Comparison of ENCODE assay signal across 8 cellular contexts in the genomic region with DNA sequence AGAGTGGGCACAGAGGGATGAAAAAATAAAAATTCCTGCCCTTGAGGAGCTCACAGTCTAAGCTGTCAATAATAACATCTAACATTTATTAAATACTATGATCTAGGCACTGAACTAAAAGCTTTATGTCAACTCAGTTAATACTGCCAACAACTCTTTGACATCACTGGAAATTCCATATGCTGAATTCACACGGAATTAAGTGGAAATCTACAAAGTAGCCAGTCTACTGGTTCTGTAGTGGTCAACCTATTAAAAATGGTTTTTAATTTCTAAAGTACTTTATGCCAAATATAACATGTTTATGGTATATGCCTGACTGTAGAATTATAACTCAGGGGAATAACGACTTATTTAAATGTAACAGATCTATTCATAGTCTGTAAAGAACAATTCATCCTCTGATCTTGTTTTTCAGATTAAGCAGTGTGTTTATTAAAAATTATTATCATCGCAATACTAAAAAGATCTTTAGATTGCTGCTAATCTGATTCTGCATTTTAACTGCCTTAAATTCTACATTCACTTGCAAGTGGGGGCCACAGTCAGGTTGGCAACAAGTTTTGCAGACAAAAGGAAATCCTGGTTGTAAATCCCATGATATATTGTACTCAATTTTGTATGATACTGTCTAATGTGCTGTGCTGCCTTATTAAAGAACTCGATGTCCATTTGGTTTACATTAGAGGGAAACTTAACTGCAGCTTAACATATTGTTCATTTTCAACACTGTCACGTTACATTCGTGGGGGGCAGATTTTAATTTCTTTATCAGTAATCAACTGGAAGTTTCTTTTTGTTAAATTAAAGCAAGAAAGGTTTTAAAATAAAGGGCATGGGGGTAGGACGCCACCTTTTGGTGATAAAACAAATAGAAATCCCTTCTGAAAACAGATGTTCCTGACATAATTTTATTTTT. TPM values are rescaled to one million over a fixed set of nuclear protein-coding genes. Genes with fewer than 3 reads are reported as not detected.
DNase-seq lines count a peak whose midpoint lies in the region; ATAC-seq and TF ChIP-seq lines count a peak whose summit lies in the region.

No MANE protein-coding gene starts in this region.

- no peaks in the 10 kb centered on the region for H3K36me3 Mint-ChIP-seq in immature natural killer cell

- peaks cover 0 to 27% (median 9%) of the 10 kb centered on the region in 4 donors for H3K4me1 ChIP-seq in tibial artery

- H3K9me3 ChIP-seq in tibial artery = no peaks in the 10 kb centered on the region

- peaks cover 7 to 18% (median 11%) of the 10 kb centered on the region in 3 donors for H3K27me3 Mint-ChIP-seq in immature natural killer cell (ENCODE audit: low read depth in 3 of 3)

- H3K27ac Mint-ChIP-seq in immature natural killer cell = peak overlapping the region in 3 of 6 donors; percentile 68 to 89 (median 78)

- no peaks in the 10 kb centered on the region for H3K27me3 ChIP-seq in tibial artery

- intact Hi-C loops in tibial artery (cut with DNase I; ENCODE audit: low total_unique reads) = loop anchor here (2.0 to 10.0 kb wide), 3 partner anchors 461 to 1035 kb away; no protein-coding TSS in a partner anchor

- peak; percentile 38 for DNase-seq in SKM-1 treated with dmso at 0.1 percent for 144 hours (lab: John Stamatoyannopoulos, UW; ENCODE audit: unreplicated experiment)
- DNase-seq in SKM-1 (lab: John Stamatoyannopoulos, UW; ENCODE audit: unreplicated experiment) = no peak
- DNase-seq in KG1 (lab: John Stamatoyannopoulos, UW) = peak; percentile 35
- peak; percentile 12 for DNase-seq in activated naive CD4-positive, alpha-beta T cell treated with anti-CD3 and anti-CD28 coated beads, Interleukin-2, amount 50 U/mL, for 16 hours
- DNase-seq in immature natural killer cell = peak; percentile 39 to 55 (median 52)
- DNase-seq in tibial artery = no peak

- H3K27ac ChIP-seq in tibial artery = peak overlapping the region; percentile 93 to 99

- no peaks in the 10 kb centered on the region for H3K36me3 ChIP-seq in tibial artery

- ATAC-seq in GM21717 (IDR thresholded peaks at IDR 0.05; ENCODE audit: unreplicated experiment) = no peak
- ATAC-seq in GM18868 (IDR thresholded peaks at IDR 0.05; ENCODE audit: unreplicated experiment) = no peak

- peaks cover 22 to 35% of the 10 kb centered on the region in 2 donors for H3K4me1 Mint-ChIP-seq in immature natural killer cell

- H3K9me3 Mint-ChIP-seq in immature natural killer cell = no peaks in the 10 kb centered on the region

- no peak overlapping the region for H3K4me3 ChIP-seq in tibial artery

- H3K4me3 Mint-ChIP-seq in immature natural killer cell = peak overlapping the region in 1 of 5 donors; percentile 97

- peak; percentile 51 to 77 for TF ChIP-seq CTCF in tibial artery (IDR thresholded peaks at IDR 0.05)

RNA-seq across cellular contexts. Expression of gene FOXP1, which starts 2.6 kb away (rescaled TPM):
- polyA plus RNA-seq in immature natural killer cell = 100 to 1,000 TPM in 1 of 3 donors, 10 to 100 TPM in 2; 68.2 to 133 (median 84.0) TPM

Comparison
In these comparisons a context has a peak if more than half of its experiments do, and no peak if none do; other contexts are left out.
1. DNase-seq: peak in SKM-1 treated with dmso at 0.1 percent for 144 hours (single experiment), KG1 (single experiment), activated naive CD4-positive, alpha-beta T cell treated with anti-CD3 and anti-CD28 coated beads, Interleukin-2, amount 50 U/mL, for 16 hours (single experiment) and immature natural killer cell (3 of 3); none in SKM-1 (single experiment) and tibial artery (0 of 2).